In the genomic region with DNA sequence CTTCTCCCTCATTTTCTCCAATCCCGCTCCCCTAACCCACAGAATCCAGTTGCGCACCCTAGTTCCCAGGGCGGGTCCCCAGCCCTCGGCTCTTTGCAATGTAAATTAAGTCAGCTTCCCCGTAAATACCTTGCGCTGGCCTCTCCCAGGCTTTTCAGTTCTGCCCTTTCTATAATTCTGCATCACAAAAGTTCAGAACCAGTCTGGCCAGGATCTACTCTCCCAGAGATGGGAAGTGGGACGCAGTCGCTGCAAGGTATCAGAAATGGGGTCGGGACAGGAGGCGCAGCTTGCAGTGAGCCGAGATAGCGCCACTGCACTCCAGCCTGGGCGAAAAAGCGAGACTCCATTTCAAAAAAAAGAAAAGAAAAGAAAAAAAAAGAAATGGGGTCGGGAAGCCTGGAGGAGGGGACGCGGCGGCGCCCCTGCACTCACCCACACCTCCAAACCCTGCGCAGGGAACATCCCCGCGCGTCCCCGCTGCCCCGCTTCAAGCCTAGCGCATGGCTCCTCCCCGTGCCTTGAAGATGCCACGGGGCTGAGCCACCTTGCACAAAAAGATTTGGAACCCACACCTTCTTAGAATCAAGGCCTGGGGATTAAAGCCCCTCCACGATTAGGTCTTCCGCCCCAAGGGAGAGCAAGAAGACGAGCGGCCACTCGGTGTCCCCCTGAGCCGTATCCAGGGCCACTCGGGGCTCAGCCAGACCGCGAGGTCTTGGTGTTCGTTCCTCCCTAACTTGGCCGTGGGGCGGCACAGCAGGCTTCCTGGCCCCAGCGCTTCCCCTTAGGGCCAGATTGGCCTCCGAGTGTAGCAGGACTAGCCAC, we compare ENCODE assay signal across 10 cellular contexts. TPM values are rescaled to one million over a fixed set of nuclear protein-coding genes. Genes with fewer than 3 reads are reported as not detected.
DNase-seq lines count a peak whose midpoint lies in the region; ATAC-seq and TF ChIP-seq lines count a peak whose summit lies in the region.
"Had no signal": no experiment of that assay in that cellular context is flagged by ENCODE, and none has a peak within 500 bp of the region (broad histone marks: within the 10 kb centered on the region; RNA-seq: fewer than 3 reads in every experiment).

No MANE protein-coding gene starts in this region.

- 0 out of 2 replicates have a peak overlapping the region, but pooled peaks have one; percentile 28 for H2AFZ ChIP-seq in MM.1S (ENCODE audit: low read length)

- DNase-seq in AG09309 (ENCODE audit: low read depth) (no peak), MM.1S (no peak), mucosa of descending colon (no peak)
- no peak for DNase-seq in central memory CD8-positive, alpha-beta T cell (ENCODE audit: low spot score in 2 of 2)
- no peak for DNase-seq in effector CD8-positive, alpha-beta T cell (lab: John Stamatoyannopoulos, UW)
- DNase-seq: NCI-H82 had no signal

- H3K4me1 ChIP-seq in MM.1S (ENCODE audit: low read length) (no peaks in the 10 kb centered on the region), mucosa of descending colon (ENCODE audit: low read depth) (no peaks in the 10 kb centered on the region)

- H3K4me3 ChIP-seq in AG09309 (ENCODE audit: control insufficient read depth, low read depth, low read length) = peak overlapping the region; percentile 2; the same call in 1 of the 2 replicates
- H3K4me3 ChIP-seq in MM.1S (ENCODE audit: low read length) = no peak overlapping the region
- H3K4me3 ChIP-seq in mucosa of descending colon = no peak overlapping the region

- H3K79me2 ChIP-seq in MM.1S (ENCODE audit: low read length) = no peaks in the 10 kb centered on the region

- peaks cover 29% of the 10 kb centered on the region for H3K27me3 Mint-ChIP-seq in central memory CD8-positive, alpha-beta T cell

- no peak overlapping the region for H3K9ac ChIP-seq in MM.1S (ENCODE audit: low read length)

- H3K9me3 ChIP-seq in MM.1S (replicated peaks; ENCODE audit: insufficient read depth, low read length) (no peaks in the 10 kb centered on the region), mucosa of descending colon (no peaks in the 10 kb centered on the region)

- intact Hi-C loops in mucosa of descending colon (cut with DNase I, micrococcal nuclease) = no loop called here

- peaks cover 7% of the 10 kb centered on the region for H3K4me1 Mint-ChIP-seq in central memory CD8-positive, alpha-beta T cell

- no peak for ATAC-seq in central memory CD8-positive, alpha-beta T cell (replicated peaks; ENCODE audit: extremely low read depth, poor library complexity, severe bottlenecking)
- ATAC-seq in mucosa of descending colon (peak; percentile 28), GM18858 (IDR thresholded peaks at IDR 0.05; ENCODE audit: unreplicated experiment) (no peak), GM18517 (IDR thresholded peaks at IDR 0.05; ENCODE audit: unreplicated experiment) (no peak), GM18498 (IDR thresholded peaks at IDR 0.05; ENCODE audit: unreplicated experiment) (no peak)

- peak overlapping the region; percentile 34 for H3K4me3 Mint-ChIP-seq in central memory CD8-positive, alpha-beta T cell

- no peaks in the 10 kb centered on the region for H3K9me3 Mint-ChIP-seq in central memory CD8-positive, alpha-beta T cell

- H3F3A ChIP-seq in MM.1S (ENCODE audit: insufficient read depth, low read length) = no peaks in the 10 kb centered on the region

- no peaks in the 10 kb centered on the region for H3K36me3 Mint-ChIP-seq in central memory CD8-positive, alpha-beta T cell (ENCODE audit: insufficient read depth)

- no peaks in the 10 kb centered on the region for H3K27me3 ChIP-seq in MM.1S (replicated peaks; ENCODE audit: insufficient read depth, low read length)

- H3K4me2 ChIP-seq in MM.1S (ENCODE audit: low read depth, low read length) = peak overlapping the region; percentile 35; the same call in 1 of the 2 replicates

- H3K27ac ChIP-seq in MM.1S (ENCODE audit: low read length) = no peak overlapping the region

- no peak overlapping the region for H3K27ac Mint-ChIP-seq in central memory CD8-positive, alpha-beta T cell (ENCODE audit: low read depth)

- H3K36me3 ChIP-seq in MM.1S (replicated peaks; ENCODE audit: insufficient read depth, low read length) (no peaks in the 10 kb centered on the region), mucosa of descending colon (ENCODE audit: low read depth) (no peaks in the 10 kb centered on the region)

- no peaks in the 10 kb centered on the region for H4K20me1 ChIP-seq in MM.1S (ENCODE audit: insufficient read depth, low read length)

- TF ChIP-seq CTCF in AG09309 (IDR thresholded peaks at IDR 0.05; ENCODE audit: control insufficient read depth, insufficient read depth, low read depth, low read length, missing control alignments) (no peak), MM.1S (IDR thresholded peaks at IDR 0.05; ENCODE audit: low read length) (no peak), mucosa of descending colon (IDR thresholded peaks at IDR 0.05) (no peak)

- no peaks in the 10 kb centered on the region for H3K9me2 ChIP-seq in MM.1S (replicated peaks; ENCODE audit: insufficient read depth, low read length)

RNA-seq across cellular contexts. Expression of a gene that starts 27.2 kb away (rescaled TPM):
- not detected for total RNA-seq in mucosa of descending colon
- total RNA-seq: urinary bladder had no signal

RNA-seq across cellular contexts. Expression of a gene that starts 39.2 kb away (rescaled TPM):
- 100 to 1,000 TPM in 2 of 3 donors, 10 to 100 TPM in 1; 84.0 to 222 (median 157) TPM for total RNA-seq in mucosa of descending colon

RNA-seq across cellular contexts. Expression of a gene that starts 57.0 kb away (rescaled TPM):
- total RNA-seq in mucosa of descending colon = 100 to 1,000 TPM in 1 of 3 donors, 10 to 100 TPM in 2; 48.9 to 105 (median 80.1) TPM
